In genomic region chr10:68827592-68827959, GRCh38 we compare ENCODE assay signal across 8 cellular contexts. TPM values are rescaled to one million over a fixed set of nuclear protein-coding genes. Genes with fewer than 3 reads are reported as not detected.
DNase-seq lines count a peak whose midpoint lies in the region; ATAC-seq and TF ChIP-seq lines count a peak whose summit lies in the region.
"Not testable (repeated sequence)": the region's sequence is repeated elsewhere in the genome, so short reads cannot be mapped to it uniquely, and the experiment has no call there.

No MANE protein-coding gene starts in this region.

- BruUV-seq in A673 (replicated peaks; lab: Mats Ljungman, UMichigan), result not testable (repeated sequence)

- POLR2A ChIA-PET in A673 (lab: Charles Lee; ENCODE audit: low non-redundant PET) (interaction anchor here (0.6 kb wide), 1 partner anchor 46 kb away, joined by 3 read pairs; no protein-coding TSS in a partner anchor), activated B cell treated with CpG ODN at 0.5 μM for 24 hours (lab: Charles Lee) (interaction anchor here (0.6 to 2.6 kb wide), 3 partner anchors 13 to 496 kb away, joined by 3 to 12 read pairs (median 5); partner anchors contain the start of genes DDX50 and HNRNPH3)

- peak overlapping the region; percentile 55 for H3K27ac ChIP-seq in A673 (ENCODE audit: low read depth, low read length, poor library complexity, severe bottlenecking)
- not testable (repeated sequence) for H3K27ac ChIP-seq in endodermal cell (ENCODE audit: low read depth, low read length); psoas muscle

- not testable (repeated sequence) for TF ChIP-seq CTCF in A673 (conservative IDR thresholded peaks at IDR 0.05; ENCODE audit: low read depth, low read length); activated B cell treated with CpG ODN at 0.5 μM for 24 hours (IDR thresholded peaks at IDR 0.05); endodermal cell (conservative IDR thresholded peaks at IDR 0.05); psoas muscle (IDR thresholded peaks at IDR 0.05)

- not testable (repeated sequence) for H3K9me3 Mint-ChIP-seq in activated B cell treated with CpG ODN at 0.5 μM for 24 hours, endodermal cell

- not testable (repeated sequence) for DNase-seq in A673 (ENCODE audit: low spot score); H7; activated B cell treated with CpG ODN at 0.5 μM for 24 hours; endodermal cell; left colon; psoas muscle

- not testable (repeated sequence) for H3K36me3 ChIP-seq in A673 (ENCODE audit: insufficient read depth, low read length, poor library complexity, severe bottlenecking); H7 (replicated peaks; ENCODE audit: control insufficient read depth, insufficient read depth, low read length); endodermal cell (ENCODE audit: control insufficient read depth, insufficient read depth, low read length); psoas muscle (ENCODE audit: insufficient read depth in 1 of 2, low read depth in 1 of 2)

- H3K27me3 ChIP-seq in A673 (replicated peaks; ENCODE audit: insufficient read depth, low read depth, low read length, poor library complexity); psoas muscle (ENCODE audit: insufficient read depth in 3 of 3, low read length in 2 of 3): not testable (repeated sequence)
- H3K27me3 ChIP-seq in H7 (ENCODE audit: control insufficient read depth, insufficient read depth, low read length) (peaks cover 11% of the 10 kb centered on the region), endodermal cell (ENCODE audit: control insufficient read depth, insufficient read depth, low read length, poor library complexity, severe bottlenecking) (peaks cover 11% of the 10 kb centered on the region)

- not testable (repeated sequence) for H3K27ac Mint-ChIP-seq in activated B cell treated with CpG ODN at 0.5 μM for 24 hours, endodermal cell

- CTCF ChIA-PET in A673 (lab: Charles Lee); activated B cell treated with CpG ODN at 0.5 μM for 24 hours (lab: Charles Lee): not testable (repeated sequence)

- H3K36me3 Mint-ChIP-seq in activated B cell treated with CpG ODN at 0.5 μM for 24 hours (ENCODE audit: low read depth); endodermal cell (ENCODE audit: low read depth): not testable (repeated sequence)

- peak overlapping the region; percentile 66 for H3K4me3 ChIP-seq in A673 (ENCODE audit: low read depth, low read length, poor library complexity, severe bottlenecking)
- H3K4me3 ChIP-seq in H7 (ENCODE audit: insufficient read depth, low read depth, low read length), result peak overlapping the region; percentile 66
- peak overlapping the region; percentile 84 for H3K4me3 ChIP-seq in endodermal cell (ENCODE audit: low read length)
- peak overlapping the region; percentile 78 for H3K4me3 ChIP-seq in psoas muscle

- H3K4me3 Mint-ChIP-seq in activated B cell treated with CpG ODN at 0.5 μM for 24 hours, result not testable (repeated sequence)
- peak overlapping the region; percentile 67 for H3K4me3 Mint-ChIP-seq in endodermal cell

- not testable (repeated sequence) for H3K4me1 Mint-ChIP-seq in activated B cell treated with CpG ODN at 0.5 μM for 24 hours, endodermal cell

- WGBS in endodermal cell (ENCODE audit: insufficient coverage in 1 of 2, insufficient read length in 1 of 2), 2 experiments, result 0% methylated on average over 7 of the region's 58 CpGs; no CpG with 5 or more reads in 1 of the 2 experiments
- 0 to 1% (median 0%) methylated on average over 2 to 18 of the region's 58 CpGs for WGBS in psoas muscle, 3 donors

- intact Hi-C loops in A673 (cut with micrococcal nuclease; ENCODE audit: unreplicated experiment); left colon (cut with DNase I, micrococcal nuclease); psoas muscle (cut with DNase I): not testable (repeated sequence)
- intact Hi-C loops in activated B cell treated with CpG ODN at 0.5 μM for 24 hours (cut with micrococcal nuclease), result loop anchor here (10.0 kb wide), 1 partner anchor 263 kb away; the partner anchor contains the start of gene TET1

- H3K9ac ChIP-seq in endodermal cell (ENCODE audit: extremely low read depth, low read length, poor library complexity, severe bottlenecking), result not testable (repeated sequence)

- H3K9me3 ChIP-seq in A673 (ENCODE audit: low read depth, low read length, poor library complexity, severe bottlenecking); endodermal cell (ENCODE audit: control insufficient read depth, low read length); psoas muscle: not testable (repeated sequence)

- not testable (repeated sequence) for H3K27me3 Mint-ChIP-seq in activated B cell treated with CpG ODN at 0.5 μM for 24 hours
- H3K27me3 Mint-ChIP-seq in endodermal cell (ENCODE audit: insufficient read depth), result peaks cover 32% of the 10 kb centered on the region

- peak; percentile 31 for ATAC-seq in GM19023 (IDR thresholded peaks at IDR 0.05; ENCODE audit: unreplicated experiment)
- peak; percentile 27 for ATAC-seq in HG03565 (IDR thresholded peaks at IDR 0.05; ENCODE audit: unreplicated experiment)
- peak; percentile 60 for ATAC-seq in activated B cell treated with CpG ODN at 0.5 μM for 24 hours (ENCODE audit: low read depth)
- peak; percentile 44 for ATAC-seq in left colon
- ATAC-seq in psoas muscle, result peak; percentile 23 to 77 (median 44)

- not testable (repeated sequence) for H3K4me1 ChIP-seq in A673 (ENCODE audit: insufficient read depth, low read length, poor library complexity, severe bottlenecking); endodermal cell (ENCODE audit: control insufficient read depth, insufficient read depth, low read length); psoas muscle

RNA-seq across cellular contexts. Expression of gene STOX1, which starts 0.2 kb away (rescaled TPM):
- 2.1 and 2.4 TPM in 2 replicates for total RNA-seq in A673 (2021)
- 2.4 TPM in 2 replicates for total RNA-seq in H7 (2014; rRNA removed; shearing (Covaris generic))
- 0.10 and 0.16 TPM in 2 replicates for total RNA-seq in activated B cell treated with CpG ODN at 0.5 μM for 24 hours
- total RNA-seq in endodermal cell, result 1 to 10 TPM; 4.5 to 5.2 TPM
- polyA plus RNA-seq in endodermal cell (2013, experiment 1 of 2), result 5.1 TPM
- polyA plus RNA-seq in endodermal cell (2013, experiment 2 of 2), result 6.7 TPM
- total RNA-seq in left colon, result 1 to 10 TPM; 1.4 to 3.4 TPM
- 1 to 10 TPM in 2 of 4 donors, under 1 TPM in 2; 0.30 to 2.4 (median 1.2) TPM for total RNA-seq in psoas muscle
- polyA plus RNA-seq in psoas muscle, result 1 to 10 TPM in 1 of 3 donors, under 1 TPM in 2; 0.14 to 1.1 (median 0.49) TPM
